Comparison of ENCODE assay signal across 7 cellular contexts in the genomic region with DNA sequence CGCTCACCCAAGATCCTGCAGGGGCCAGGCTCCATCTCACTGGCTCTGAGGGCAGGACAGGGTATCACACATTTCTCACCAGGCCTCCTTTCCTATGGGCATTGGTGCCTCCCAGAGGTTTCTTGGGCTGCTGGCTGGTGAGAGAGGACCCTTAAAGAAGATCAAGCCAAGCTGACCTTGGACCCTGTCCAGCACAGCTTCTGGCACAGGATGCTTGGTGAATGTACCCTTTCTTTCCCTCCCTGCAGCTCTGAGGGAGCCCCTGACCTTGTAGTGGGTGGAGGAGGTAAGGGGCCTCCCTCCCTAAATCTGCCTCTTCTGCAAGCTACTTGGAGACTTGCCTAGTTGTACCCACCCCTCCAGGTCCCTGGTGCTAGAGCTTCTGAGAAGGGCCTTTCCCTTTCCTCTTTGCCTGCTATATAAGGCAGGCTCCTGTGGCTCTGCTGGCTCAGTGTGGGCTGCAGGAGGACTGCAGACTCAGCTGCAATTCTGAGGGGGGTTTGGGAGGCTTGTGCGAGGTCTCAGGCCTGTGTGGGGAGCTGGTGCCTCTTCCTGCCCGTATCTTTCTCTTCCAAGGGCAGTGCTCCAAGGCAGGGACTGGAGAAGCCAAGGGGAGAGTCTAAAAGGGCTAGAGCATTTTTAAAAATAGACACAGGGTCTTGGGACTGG. TPM values are rescaled to one million over a fixed set of nuclear protein-coding genes. Genes with fewer than 3 reads are reported as not detected.
DNase-seq lines count a peak whose midpoint lies in the region; ATAC-seq lines count a peak whose summit lies in the region.

No MANE protein-coding gene starts in this region.

- H3K9ac ChIP-seq in stomach smooth muscle (ENCODE audit: low read length in 2 of 2): peak overlapping the region in 1 of 2 donors; percentile 15

- no peak overlapping the region for H3K4me3 Mint-ChIP-seq in activated naive CD8-positive, alpha-beta T cell treated with anti-CD3 and anti-CD28 coated beads for 36 hours

- peaks cover 26% of the 10 kb centered on the region for H3K4me1 ChIP-seq in right cardiac atrium (ENCODE audit: control insufficient read depth, insufficient read depth, low read length)
- peaks cover 60% of the 10 kb centered on the region for H3K4me1 ChIP-seq in stomach smooth muscle (ENCODE audit: control insufficient read depth, insufficient read depth, low read length)

- no peaks in the 10 kb centered on the region for H3K9me3 Mint-ChIP-seq in activated naive CD8-positive, alpha-beta T cell treated with anti-CD3 and anti-CD28 coated beads for 36 hours

- H3K36me3 ChIP-seq in stomach smooth muscle (ENCODE audit: control insufficient read depth in 2 of 2, insufficient read depth in 2 of 2, low read length in 2 of 2): peaks cover 0 to 2% of the 10 kb centered on the region in 2 donors

- peak; percentile 28 to 34 for ATAC-seq in right cardiac atrium

- intact Hi-C loops in right cardiac atrium (cut with DNase I): no loop called here

- H3K4me3 ChIP-seq in right cardiac atrium (ENCODE audit: low read length) (no peak overlapping the region), stomach smooth muscle (ENCODE audit: low read length in 2 of 2) (peak overlapping the region; percentile 29 to 44)

- H3K27ac Mint-ChIP-seq in activated naive CD8-positive, alpha-beta T cell treated with anti-CD3 and anti-CD28 coated beads for 36 hours: peak overlapping the region; percentile 87

- H3K4me1 Mint-ChIP-seq in activated naive CD8-positive, alpha-beta T cell treated with anti-CD3 and anti-CD28 coated beads for 36 hours: peaks cover 40% of the 10 kb centered on the region

- H3K9me3 ChIP-seq in right cardiac atrium (ENCODE audit: control insufficient read depth, low read length) (no peaks in the 10 kb centered on the region), stomach smooth muscle (ENCODE audit: control insufficient read depth in 2 of 2, low read length in 2 of 2) (no peaks in the 10 kb centered on the region)

- no peaks in the 10 kb centered on the region for H3K27me3 Mint-ChIP-seq in activated naive CD8-positive, alpha-beta T cell treated with anti-CD3 and anti-CD28 coated beads for 36 hours

- H3K27me3 ChIP-seq in right cardiac atrium (ENCODE audit: control insufficient read depth, insufficient read depth) (no peaks in the 10 kb centered on the region), stomach smooth muscle (ENCODE audit: control insufficient read depth in 1 of 2, insufficient read depth in 2 of 2, low read length in 2 of 2) (no peaks in the 10 kb centered on the region)

- DNase-seq in Kasumi-1 (lab: John Stamatoyannopoulos, UW) (peak; percentile 98 to 99), right cardiac atrium (peak; percentile 37 to 82 (median 66)), HK-2 (ENCODE audit: unreplicated experiment) (no peak), NCI-H446 treated with DMSO at 0.1 percent for 48 hours (lab: John Stamatoyannopoulos, UW) (no peak), GOT3 (lab: John Stamatoyannopoulos, UW) (no peak)
- no peak for DNase-seq in activated naive CD8-positive, alpha-beta T cell treated with anti-CD3 and anti-CD28 coated beads for 36 hours

- H3K36me3 Mint-ChIP-seq in activated naive CD8-positive, alpha-beta T cell treated with anti-CD3 and anti-CD28 coated beads for 36 hours: no peaks in the 10 kb centered on the region

- H3K27ac ChIP-seq in right cardiac atrium (ENCODE audit: low read length) (peak overlapping the region; percentile 90), stomach smooth muscle (ENCODE audit: low read length) (peak overlapping the region; percentile 71)

- 33% methylated on average over 3 of the region's 3 CpGs for WGBS in right cardiac atrium

RNA-seq across cellular contexts. Expression of a gene that starts 11.8 kb away (rescaled TPM):
- 10 to 100 TPM; 40.4 to 41.8 TPM for total RNA-seq in activated naive CD8-positive, alpha-beta T cell treated with anti-CD3 and anti-CD28 coated beads for 36 hours
- 100 to 1,000 TPM; 104 to 120 (median 109) TPM for total RNA-seq in right cardiac atrium
- 71.4 TPM for polyA plus RNA-seq in right cardiac atrium

Comparison
In these comparisons a context has a peak if more than half of its experiments do, and no peak if none do; other contexts are left out.
1. DNase-seq: peak in Kasumi-1 (2 of 2) and right cardiac atrium (3 of 3); none in activated naive CD8-positive, alpha-beta T cell treated with anti-CD3 and anti-CD28 coated beads for 36 hours (single experiment), HK-2 (single experiment), NCI-H446 treated with DMSO at 0.1 percent for 48 hours (single experiment) and GOT3 (single experiment).